1 cellular context compared by ENCODE assay signal in genomic region chr17:7686221-7687071, GRCh38.
A peak's percentile ranks its signal among the peaks of the same experiment; 100 is the strongest.
TF ChIP-seq lines count a peak whose summit lies in the region.

No MANE protein-coding gene starts in this region.

TF ChIP-seq in H1, 55 proteins besides CTCF, POLR2A, EP300 and RAD21:
- TF ChIP-seq ASH2L (IDR thresholded peaks at IDR 0.05; ENCODE audit: low read length), result no peak
- peak; percentile 93 for TF ChIP-seq POLR2AphosphoS5 (IDR thresholded peaks at IDR 0.05; ENCODE audit: low read depth, low read length)
- TF ChIP-seq NRF1 (IDR thresholded peaks at IDR 0.05; ENCODE audit: low read depth, low read length), result no peak
- no peak for TF ChIP-seq RFX5 (IDR thresholded peaks at IDR 0.05; ENCODE audit: borderline replicate concordance, low read depth, low read length)
- no peak for TF ChIP-seq BACH1 (IDR thresholded peaks at IDR 0.05; ENCODE audit: low read length)
- TF ChIP-seq SIN3A (conservative IDR thresholded peaks at IDR 0.05 in 1 of 2, IDR thresholded peaks at IDR 0.05 in 1 of 2; ENCODE audit: low read depth in 1 of 2, low read length in 2 of 2), result peak in 1 of 2 experiments; percentile 88; a peak in 2 of 4 replicates
- no peak for TF ChIP-seq MAFK (IDR thresholded peaks at IDR 0.05; ENCODE audit: low read depth, low read length)
- TF ChIP-seq CBX8 (IDR thresholded peaks at IDR 0.05; ENCODE audit: borderline replicate concordance, low read depth, low read length), result no peak
- TF ChIP-seq SRF (IDR thresholded peaks at IDR 0.05; ENCODE audit: low read depth, low read length), result no peak
- no peak for TF ChIP-seq SUZ12 (IDR thresholded peaks at IDR 0.05; ENCODE audit: low read length)
- no peak for TF ChIP-seq FOSL1 (IDR thresholded peaks at IDR 0.05; ENCODE audit: insufficient read depth, low read depth, low read length)
- no peak for TF ChIP-seq BCL11A (IDR thresholded peaks at IDR 0.05; ENCODE audit: low read depth in 2 of 2, low read length in 2 of 2)
- TF ChIP-seq KDM1A (IDR thresholded peaks at IDR 0.05; ENCODE audit: borderline replicate concordance, low read length), result no peak
- TF ChIP-seq HDAC6 (IDR thresholded peaks at IDR 0.05; ENCODE audit: low read depth, low read length), result no peak
- no peak for TF ChIP-seq CTBP2 (IDR thresholded peaks at IDR 0.05; ENCODE audit: borderline replicate concordance, insufficient read depth, insufficient read length, low read length)
- no peak for TF ChIP-seq CHD2 (IDR thresholded peaks at IDR 0.05; ENCODE audit: low read length)
- TF ChIP-seq ATF2 (IDR thresholded peaks at IDR 0.05; ENCODE audit: low read length), result no peak
- TF ChIP-seq ZNF274 (IDR thresholded peaks at IDR 0.05; ENCODE audit: borderline replicate concordance, extremely low read depth, low read length), result no peak
- peak; percentile 52 for TF ChIP-seq PHF8 (conservative IDR thresholded peaks at IDR 0.05; ENCODE audit: low read depth, low read length)
- TF ChIP-seq SIRT6 (IDR thresholded peaks at IDR 0.05; ENCODE audit: low read length), result no peak
- TF ChIP-seq CEBPB (IDR thresholded peaks at IDR 0.05; ENCODE audit: low read depth, low read length), result no peak
- TF ChIP-seq CHD1 (IDR thresholded peaks at IDR 0.05; ENCODE audit: low read depth, low read length), result peak; percentile 97
- no peak for TF ChIP-seq JUN (IDR thresholded peaks at IDR 0.05; ENCODE audit: low read depth, low read length)
- no peak for TF ChIP-seq POU5F1 (IDR thresholded peaks at IDR 0.05; ENCODE audit: low read depth, low read length)
- TF ChIP-seq TBP (IDR thresholded peaks at IDR 0.05; ENCODE audit: low read depth, low read length), result peak; percentile 94
- no peak for TF ChIP-seq SP4 (IDR thresholded peaks at IDR 0.05; ENCODE audit: low read length)
- TF ChIP-seq RBBP5 (IDR thresholded peaks at IDR 0.05; ENCODE audit: borderline replicate concordance, low read depth, low read length), result no peak
- TF ChIP-seq JUND (IDR thresholded peaks at IDR 0.05; ENCODE audit: low read length), result peak; percentile 98
- peak; percentile 55; the same call in 1 of the 2 replicates for TF ChIP-seq EGR1 (IDR thresholded peaks at IDR 0.05; ENCODE audit: borderline replicate concordance, low read depth, low read length)
- no peak; a peak in 1 of 4 replicates for TF ChIP-seq HDAC2 (IDR thresholded peaks at IDR 0.05; ENCODE audit: borderline replicate concordance in 1 of 2, low read depth in 2 of 2, low read length in 2 of 2)
- TF ChIP-seq RXRA (IDR thresholded peaks at IDR 0.05; ENCODE audit: insufficient read depth, low read depth, low read length), result no peak
- no peak for TF ChIP-seq CHD7 (IDR thresholded peaks at IDR 0.05; ENCODE audit: insufficient replicate concordance, low read length)
- TF ChIP-seq TAF7 (optimal IDR thresholded peaks at IDR 0.05; ENCODE audit: borderline replicate concordance, low read depth, low read length), result peak; percentile 92
- TF ChIP-seq TEAD4 (IDR thresholded peaks at IDR 0.05; ENCODE audit: low read depth, low read length), result 0 out of 2 replicates have a peak, but pooled peaks have one; percentile 19
- no peak; the same call in 1 of the 2 replicates for TF ChIP-seq SP1 (IDR thresholded peaks at IDR 0.05; ENCODE audit: low read depth, low read length)
- 0 out of 2 replicates have a peak, but pooled peaks have one; percentile 75 for TF ChIP-seq GTF2F1 (IDR thresholded peaks at IDR 0.05; ENCODE audit: borderline replicate concordance, low read depth, low read length)
- no peak for TF ChIP-seq KDM5A (IDR thresholded peaks at IDR 0.05; ENCODE audit: low read length)
- 0 out of 2 replicates have a peak, but pooled peaks have one; percentile 58 for TF ChIP-seq BRCA1 (IDR thresholded peaks at IDR 0.05; ENCODE audit: low read depth, low read length)
- no peak for TF ChIP-seq CREB1 (IDR thresholded peaks at IDR 0.05)
- peak; percentile 48 for TF ChIP-seq SIX5 (IDR thresholded peaks at IDR 0.05; ENCODE audit: low read depth, low read length)
- no peak for TF ChIP-seq ATF3 (IDR thresholded peaks at IDR 0.05; ENCODE audit: insufficient read depth, low read depth, low read length)
- TF ChIP-seq SAP30 (IDR thresholded peaks at IDR 0.05; ENCODE audit: insufficient read depth, insufficient replicate concordance, low read length), result no peak
- no peak for TF ChIP-seq RNF2 (IDR thresholded peaks at IDR 0.05; ENCODE audit: borderline replicate concordance, low read depth, low read length, missing control alignments, poor library complexity, severe bottlenecking)
- TF ChIP-seq TAF1 (IDR thresholded peaks at IDR 0.05; ENCODE audit: low read depth, low read length), result peak; percentile 99
- TF ChIP-seq E2F6 (IDR thresholded peaks at IDR 0.05), result no peak
- no peak; the same call in 1 of the 2 replicates for TF ChIP-seq MAX (IDR thresholded peaks at IDR 0.05)
- no peak for TF ChIP-seq SP2 (IDR thresholded peaks at IDR 0.05; ENCODE audit: low read length)
- no peak for TF ChIP-seq NANOG (IDR thresholded peaks at IDR 0.05; ENCODE audit: insufficient read depth, low read depth, low read length, poor library complexity, severe bottlenecking)
- TF ChIP-seq YY1 (IDR thresholded peaks at IDR 0.05; ENCODE audit: low read depth, low read length), result peak; percentile 59; the same call in 1 of the 2 replicates
- TF ChIP-seq GABPA (IDR thresholded peaks at IDR 0.05; ENCODE audit: borderline replicate concordance, insufficient read depth, low read length), result no peak
- TF ChIP-seq CBX5 (IDR thresholded peaks at IDR 0.05; ENCODE audit: low read depth, low read length), result no peak
- TF ChIP-seq TCF12 (IDR thresholded peaks at IDR 0.05; ENCODE audit: low read depth, low read length), result no peak
- no peak for TF ChIP-seq USF2 (IDR thresholded peaks at IDR 0.05; ENCODE audit: low read length)
- no peak for TF ChIP-seq KDM4A (IDR thresholded peaks at IDR 0.05; ENCODE audit: low read depth, low read length, severe bottlenecking)
- no peak for TF ChIP-seq EZH2 (IDR thresholded peaks at IDR 0.05; ENCODE audit: low read depth, low read length, severe bottlenecking)
